ENCODE assay signal across 13 cellular contexts in genomic region chr13:28273919-28274318, GRCh38.
DNase-seq lines count a peak whose midpoint lies in the region; ATAC-seq and TF ChIP-seq lines count a peak whose summit lies in the region.
"Had no signal": no experiment of that assay in that cellular context is flagged by ENCODE, and none has a peak within 500 bp of the region (broad histone marks: within the 10 kb centered on the region; RNA-seq: fewer than 3 reads in every experiment).

No MANE protein-coding gene starts in this region.

- ATAC-seq in Panc1 (no peak), HG03045 (IDR thresholded peaks at IDR 0.05; ENCODE audit: unreplicated experiment) (no peak)

- intact Hi-C loops in Panc1 (cut with micrococcal nuclease; ENCODE audit: unreplicated experiment) = no loop called here
- intact Hi-C loops in activated CD4-positive, alpha-beta memory T cell treated with anti-CD3 and anti-CD28 coated beads for 36 hours (cut with micrococcal nuclease) = no loop called here

- H3K4me3 Mint-ChIP-seq in activated CD4-positive, alpha-beta memory T cell treated with anti-CD3 and anti-CD28 coated beads for 36 hours = no peak overlapping the region

- H3K36me3 Mint-ChIP-seq in activated CD4-positive, alpha-beta memory T cell treated with anti-CD3 and anti-CD28 coated beads for 36 hours = peaks cover 18% of the 10 kb centered on the region

- H4K20me1 ChIP-seq in DOHH2 (ENCODE audit: control insufficient read depth, insufficient read depth, low read depth, low read length) (no peaks in the 10 kb centered on the region), hepatocyte (ENCODE audit: insufficient read depth, poor library complexity, severe bottlenecking) (no peaks in the 10 kb centered on the region)

- H3K4me1 ChIP-seq in DOHH2 (ENCODE audit: control insufficient read depth, low read length) (peaks cover 52% of the 10 kb centered on the region), Panc1 (ENCODE audit: control insufficient read depth, insufficient read depth, low read length) (no peaks in the 10 kb centered on the region), hepatocyte (ENCODE audit: insufficient read depth) (no peaks in the 10 kb centered on the region)
- H3K4me1 ChIP-seq: HAP-1 had no signal

- H3K79me2 ChIP-seq in DOHH2 (ENCODE audit: control insufficient read depth, low read length) (peaks cover 8% of the 10 kb centered on the region; the same call in 1 of the 2 replicates), hepatocyte (no peaks in the 10 kb centered on the region)

- H3K4me2 ChIP-seq in DOHH2 (ENCODE audit: low read length) (0 out of 2 replicates have a peak overlapping the region, but pooled peaks have one; percentile 4), hepatocyte (no peak overlapping the region)
- H3K4me2 ChIP-seq: smooth muscle cell had no signal

- no peak overlapping the region for H2AFZ ChIP-seq in hepatocyte

- H3K9me3 ChIP-seq in DOHH2 (ENCODE audit: control insufficient read depth, insufficient read depth, low read length) (no peaks in the 10 kb centered on the region), Panc1 (ENCODE audit: control insufficient read depth, insufficient read depth, low read depth, low read length) (no peaks in the 10 kb centered on the region), hepatocyte (ENCODE audit: low read depth) (no peaks in the 10 kb centered on the region)
- H3K9me3 ChIP-seq: HAP-1 had no signal

- H3K27ac Mint-ChIP-seq in activated CD4-positive, alpha-beta memory T cell treated with anti-CD3 and anti-CD28 coated beads for 36 hours = no peak overlapping the region

- POLR2A ChIA-PET in Panc1 (lab: Charles Lee) = no interaction called here
- POLR2A ChIA-PET in activated CD4-positive, alpha-beta memory T cell treated with anti-CD3 and anti-CD28 coated beads for 36 hours (lab: Charles Lee) = no interaction called here

- H3K9me3 Mint-ChIP-seq in activated CD4-positive, alpha-beta memory T cell treated with anti-CD3 and anti-CD28 coated beads for 36 hours = no peaks in the 10 kb centered on the region

- H3K27me3 ChIP-seq in DOHH2 (ENCODE audit: control insufficient read depth, low read length) (no peaks in the 10 kb centered on the region), Panc1 (ENCODE audit: control insufficient read depth, insufficient read depth, low read length) (no peaks in the 10 kb centered on the region), hepatocyte (no peaks in the 10 kb centered on the region)

- CTCF ChIA-PET in Panc1 (lab: Charles Lee) = no interaction called here
- CTCF ChIA-PET in activated CD4-positive, alpha-beta memory T cell treated with anti-CD3 and anti-CD28 coated beads for 36 hours (lab: Charles Lee) = no interaction called here

- H3K27me3 Mint-ChIP-seq in activated CD4-positive, alpha-beta memory T cell treated with anti-CD3 and anti-CD28 coated beads for 36 hours = no peaks in the 10 kb centered on the region

- peak; percentile 53 for TF ChIP-seq CTCF in DOHH2 (IDR thresholded peaks at IDR 0.05; ENCODE audit: low read depth, low read length, poor library complexity, severe bottlenecking)
- peak; percentile 28 for TF ChIP-seq CTCF in GM13977 (IDR thresholded peaks at IDR 0.05; ENCODE audit: extremely low read depth, insufficient read depth, missing control alignments)
- peak; percentile 12; the same call in 1 of the 2 replicates for TF ChIP-seq CTCF in Panc1 (IDR thresholded peaks at IDR 0.05)
- peak; percentile 4 for TF ChIP-seq CTCF in hepatocyte (IDR thresholded peaks at IDR 0.05; ENCODE audit: poor library complexity)

- no peaks in the 10 kb centered on the region for H3K9me2 ChIP-seq in DOHH2 (replicated peaks; ENCODE audit: control insufficient read depth, low read length)
- no peaks in the 10 kb centered on the region for H3K9me2 ChIP-seq in hepatocyte (replicated peaks; ENCODE audit: insufficient read depth)

- DNase-seq in GM13977 (ENCODE audit: low spot score) (no peak), Panc1 (ENCODE audit: low read depth, low spot score) (no peak), hepatocyte (ENCODE audit: low spot score) (no peak), middle frontal gyrus (ENCODE audit: extremely low spot score, low spot score) (no peak)
- DNase-seq in activated CD4-positive, alpha-beta memory T cell treated with anti-CD3 and anti-CD28 coated beads for 36 hours = no peak
- DNase-seq: activated CD4-positive, alpha-beta T cell treated with anti-CD3 and anti-CD28 coated beads, Interleukin-2, amount 50 U/mL, for 48 hours; activated naive CD4-positive, alpha-beta T cell; caudate nucleus; NCI-H1417 had no signal

- H3K4me3 ChIP-seq in DOHH2 (ENCODE audit: low read length) (no peak overlapping the region), Panc1 (ENCODE audit: low read depth in 2 of 2, low read length in 2 of 2) (no peak overlapping the region), hepatocyte (no peak overlapping the region)
- H3K4me3 ChIP-seq: HAP-1, smooth muscle cell had no signal

- peaks cover 4% of the 10 kb centered on the region; the same call in 1 of the 2 replicates for H3F3A ChIP-seq in DOHH2 (ENCODE audit: control insufficient read depth, insufficient read depth)

- peaks cover 2% of the 10 kb centered on the region for H3K4me1 Mint-ChIP-seq in activated CD4-positive, alpha-beta memory T cell treated with anti-CD3 and anti-CD28 coated beads for 36 hours (ENCODE audit: low read depth)

- H3K36me3 ChIP-seq in DOHH2 (ENCODE audit: control insufficient read depth, low read length) (peaks cover 47% of the 10 kb centered on the region), Panc1 (ENCODE audit: control insufficient read depth, insufficient read depth, low read length) (no peaks in the 10 kb centered on the region), hepatocyte (replicated peaks; ENCODE audit: insufficient read depth, low read depth) (no peaks in the 10 kb centered on the region)

- no peak overlapping the region for H3K27ac ChIP-seq in DOHH2 (ENCODE audit: low read depth, low read length)
- no peak overlapping the region for H3K27ac ChIP-seq in Panc1 (ENCODE audit: low read length)
- no peak overlapping the region for H3K27ac ChIP-seq in hepatocyte

- WGBS in hepatocyte (ENCODE audit: low lambda C conversion rate, missing lambda C conversion rate) = 69% methylated on average over 3 of the region's 3 CpGs

- in situ Hi-C loops in GM13977 (cut with MboI; ENCODE audit: low pct_unique_long_range_greater_than_20kb, low sequenced_read_pairs, unreplicated experiment) (no loop called here), Panc1 (cut with HindIII; ENCODE audit: low pct_unique_long_range_greater_than_20kb, low sequenced_read_pairs) (no loop called here)

- BruUV-seq in Panc1 (replicated peaks; lab: Mats Ljungman, UMichigan) = no TSS peak
